ENCODE assay signal across 1 cellular context in genomic region chr14:103385153-103385993, GRCh38.
TF ChIP-seq lines count a peak whose summit lies in the region.

Gene MARK3 (plus strand): TSS chr14:103385415. CDS start chr14:103386030, 615 bp downstream.

TF ChIP-seq in HepG2, 621 proteins besides CTCF, POLR2A, EP300 and RAD21 (continued from another document and continues in another):
- TF ChIP-seq MTERF4 (CRISPR knock-in tag; IDR thresholded peaks at IDR 0.05) (no peak; the same call in 1 of the 2 replicates), NFYB (CRISPR knock-in tag; IDR thresholded peaks at IDR 0.05) (peak; percentile 93), ZNF225 (CRISPR knock-in tag; IDR thresholded peaks at IDR 0.05) (0 out of 2 replicates have a peak, but pooled peaks have one; percentile 38), MAFK (conservative IDR thresholded peaks at IDR 0.05 in 1 of 2, IDR thresholded peaks at IDR 0.05 in 1 of 2; ENCODE audit: low read length in 2 of 2) (no peak), ZNF558 (CRISPR knock-in tag; IDR thresholded peaks at IDR 0.05; ENCODE audit: borderline replicate concordance) (peak; percentile 35; the same call in 1 of the 2 replicates), FOXK1 (CRISPR knock-in tag; IDR thresholded peaks at IDR 0.05; ENCODE audit: borderline replicate concordance, low read depth) (peak; percentile 70; the same call in 1 of the 2 replicates), MXD4 (CRISPR knock-in tag; IDR thresholded peaks at IDR 0.05) (no peak), ZNF329 (CRISPR knock-in tag; IDR thresholded peaks at IDR 0.05; ENCODE audit: low read depth) (no peak), ZNF17 (CRISPR knock-in tag; IDR thresholded peaks at IDR 0.05) (no peak), FOXJ3 (CRISPR knock-in tag; IDR thresholded peaks at IDR 0.05; ENCODE audit: borderline replicate concordance) (no peak), MEIS2 (CRISPR knock-in tag; IDR thresholded peaks at IDR 0.05) (no peak), ZNF326 (CRISPR knock-in tag; IDR thresholded peaks at IDR 0.05; ENCODE audit: borderline replicate concordance) (no peak), LBX2 (CRISPR knock-in tag; IDR thresholded peaks at IDR 0.05; ENCODE audit: borderline replicate concordance) (no peak), HOXA5 (CRISPR knock-in tag; IDR thresholded peaks at IDR 0.05) (no peak; the same call in 1 of the 2 replicates), TERF1 (CRISPR knock-in tag; IDR thresholded peaks at IDR 0.05) (no peak), MYC (CRISPR knock-in tag; IDR thresholded peaks at IDR 0.05; ENCODE audit: borderline replicate concordance) (peak; percentile 22; the same call in 1 of the 2 replicates), GPN1 (CRISPR knock-in tag; IDR thresholded peaks at IDR 0.05; ENCODE audit: borderline replicate concordance) (no peak), SMAD3 (CRISPR knock-in tag; IDR thresholded peaks at IDR 0.05) (no peak), CEBPG (CRISPR knock-in tag; IDR thresholded peaks at IDR 0.05) (no peak), MED8 (CRISPR knock-in tag; IDR thresholded peaks at IDR 0.05; ENCODE audit: insufficient replicate concordance) (no peak), ZBTB42 (CRISPR knock-in tag; IDR thresholded peaks at IDR 0.05) (no peak), POLR2G (IDR thresholded peaks at IDR 0.05; ENCODE audit: low read depth, low read length) (peak; percentile 91), NFRKB (IDR thresholded peaks at IDR 0.05) (no peak), GTF3A (CRISPR knock-in tag; conservative IDR thresholded peaks at IDR 0.05) (no peak), UBTF (CRISPR knock-in tag; IDR thresholded peaks at IDR 0.05) (peak; percentile 91), TGIF2 (CRISPR knock-in tag; IDR thresholded peaks at IDR 0.05) (0 out of 2 replicates have a peak, but pooled peaks have one; percentile 21), RNF219 (CRISPR knock-in tag; IDR thresholded peaks at IDR 0.05) (no peak; the same call in 1 of the 2 replicates), NR2F6 (IDR thresholded peaks at IDR 0.05) (no peak), NR2F6 (CRISPR knock-in tag; IDR thresholded peaks at IDR 0.05) (no peak), TBX3 (IDR thresholded peaks at IDR 0.05; ENCODE audit: borderline replicate concordance) (no peak), SOX5 (CRISPR knock-in tag; IDR thresholded peaks at IDR 0.05; ENCODE audit: borderline replicate concordance) (no peak), MTA3 (CRISPR knock-in tag; IDR thresholded peaks at IDR 0.05) (no peak), ZNF563 (CRISPR knock-in tag; IDR thresholded peaks at IDR 0.05) (peak; percentile 23; the same call in 1 of the 2 replicates), FOXA1 (IDR thresholded peaks at IDR 0.05) (no peak), FOXA1 (CRISPR knock-in tag; IDR thresholded peaks at IDR 0.05) (no peak), PHF8 (CRISPR knock-in tag; IDR thresholded peaks at IDR 0.05) (peak; percentile 87), BCL3 (CRISPR knock-in tag; IDR thresholded peaks at IDR 0.05) (0 out of 2 replicates have a peak, but pooled peaks have one; percentile 22), TBP (CRISPR knock-in tag; IDR thresholded peaks at IDR 0.05) (no peak), IKZF5 (CRISPR knock-in tag; IDR thresholded peaks at IDR 0.05) (0 out of 2 replicates have a peak, but pooled peaks have one; percentile 20), ZNF280B (CRISPR knock-in tag; IDR thresholded peaks at IDR 0.05; ENCODE audit: borderline replicate concordance) (peak; percentile 55; the same call in 1 of the 2 replicates), JUN (CRISPR knock-in tag; IDR thresholded peaks at IDR 0.05) (no peak), DMAP1 (CRISPR knock-in tag; IDR thresholded peaks at IDR 0.05) (peak; percentile 28; the same call in 1 of the 2 replicates), E2F1 (CRISPR knock-in tag; IDR thresholded peaks at IDR 0.05) (no peak), RBM22 (optimal IDR thresholded peaks at IDR 0.05; ENCODE audit: low read length) (peak; percentile 36), REPIN1 (CRISPR knock-in tag; IDR thresholded peaks at IDR 0.05; ENCODE audit: borderline replicate concordance, low read depth) (no peak; the same call in 1 of the 2 replicates), SETDB1 (CRISPR knock-in tag; IDR thresholded peaks at IDR 0.05; ENCODE audit: borderline replicate concordance) (no peak), ZBTB37 (CRISPR knock-in tag; IDR thresholded peaks at IDR 0.05) (no peak), ZFY (CRISPR knock-in tag; IDR thresholded peaks at IDR 0.05) (peak; percentile 78), ZNF446 (CRISPR knock-in tag; IDR thresholded peaks at IDR 0.05) (no peak)
